Comparison of ENCODE assay signal across 21 cellular contexts in the genomic region with DNA sequence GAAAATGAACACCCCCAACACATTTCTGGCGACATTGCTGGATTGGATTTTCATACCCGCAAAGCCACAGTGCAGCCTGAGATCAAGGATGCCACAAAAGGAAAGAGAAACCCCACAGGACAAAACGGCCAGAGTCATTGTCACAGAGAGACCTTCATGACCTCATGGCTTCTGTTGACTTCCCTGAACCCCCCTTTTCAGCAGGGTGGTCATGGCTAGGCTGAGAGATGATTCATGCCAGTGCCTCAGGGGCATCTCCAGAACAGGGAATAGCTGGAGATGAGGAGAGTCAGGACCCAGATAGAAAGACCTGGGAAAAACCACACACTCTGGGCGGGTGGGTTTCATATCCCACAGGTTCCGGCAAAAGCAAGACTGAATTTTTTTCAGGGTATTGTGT.
DNase-seq lines count a peak whose midpoint lies in the region; ATAC-seq and TF ChIP-seq lines count a peak whose summit lies in the region.
"Had no signal": no experiment of that assay in that cellular context is flagged by ENCODE, and none has a peak within 500 bp of the region (broad histone marks: within the 10 kb centered on the region; RNA-seq: fewer than 3 reads in every experiment).

No MANE protein-coding gene starts in this region.

- no peak for ATAC-seq in HG02571 (IDR thresholded peaks at IDR 0.05; ENCODE audit: unreplicated experiment)
- ATAC-seq: A549 had no signal

- H2AFZ ChIP-seq in osteoblast (ENCODE audit: low read length) = no peak overlapping the region

- DNase-seq in RPMI7951 (ENCODE audit: low read depth) (peak; percentile 81), osteoblast (ENCODE audit: insufficient read length, low spot score, missing footprints) (peak; percentile 42), nucleus accumbens (lab: John Stamatoyannopoulos, UW) (no peak), NCI-H1694 (lab: John Stamatoyannopoulos, UW) (no peak)
- DNase-seq: 8988T; ACHN; AML-193; BE2C; CD4-positive, CD25-positive, alpha-beta regulatory T cell; CD8-positive, alpha-beta memory T cell; DMS 273 treated with DMSO at 0.1 percent for 48 hours; DMS79; EL; GDM1; GOT3; HFFc6 had no signal

- H3K36me3 ChIP-seq in BLaER1 treated with 17β-estradiol and CSF1 and Interleukin-3, amounts not matched to agents 10 nM and 100 nM = no peaks in the 10 kb centered on the region
- no peaks in the 10 kb centered on the region for H3K36me3 ChIP-seq in osteoblast (ENCODE audit: insufficient read depth, low read length)
- H3K36me3 ChIP-seq: BE2C, HAP-1 had no signal

- no peaks in the 10 kb centered on the region for H3K27me3 ChIP-seq in BLaER1 treated with 17β-estradiol and CSF1 and Interleukin-3, amounts not matched to agents 10 nM and 100 nM
- H3K27me3 ChIP-seq in osteoblast (ENCODE audit: insufficient read depth, low read length) = no peaks in the 10 kb centered on the region

- peak overlapping the region; percentile 8 to 90 (median 70); a peak in 19 of 22 replicates for H3K4me2 ChIP-seq in BLaER1 treated with 17β-estradiol and CSF1 and Interleukin-3, amounts not matched to agents 10 nM and 100 nM
- no peak overlapping the region for H3K4me2 ChIP-seq in osteoblast (ENCODE audit: insufficient read depth, low read length)
- H3K4me2 ChIP-seq: A549 had no signal

- no peak for TF ChIP-seq CTCF in osteoblast (IDR thresholded peaks at IDR 0.05; ENCODE audit: extremely low read depth, low read depth, low read length)

- H4K20me1 ChIP-seq in BLaER1 treated with 17β-estradiol and CSF1 and Interleukin-3, amounts not matched to agents 10 nM and 100 nM = no peaks in the 10 kb centered on the region; a peak in 1 of 22 replicates
- H4K20me1 ChIP-seq in osteoblast (ENCODE audit: insufficient read depth, low read length) = no peaks in the 10 kb centered on the region

- H3K4me1 ChIP-seq in BLaER1 treated with 17β-estradiol and CSF1 and Interleukin-3, amounts not matched to agents 10 nM and 100 nM = peaks cover 11 to 79% (median 52%) of the 10 kb centered on the region in 10 experiments; a peak in 18 of 20 replicates
- peaks cover 2% of the 10 kb centered on the region for H3K4me1 ChIP-seq in osteoblast (ENCODE audit: insufficient read depth, low read length)
- H3K4me1 ChIP-seq: BE2C, HAP-1 had no signal

- peak overlapping the region in 3 of 11 experiments; percentile 37 to 42 (median 42); a peak in 4 of 22 replicates for H3K27ac ChIP-seq in BLaER1 treated with 17β-estradiol and CSF1 and Interleukin-3, amounts not matched to agents 10 nM and 100 nM
- H3K27ac ChIP-seq in osteoblast (ENCODE audit: low read depth, low read length) = no peak overlapping the region
- H3K27ac ChIP-seq: A549, C4-2B had no signal

- H3K79me2 ChIP-seq in osteoblast (ENCODE audit: insufficient read depth, low read length) = no peaks in the 10 kb centered on the region

- H3K4me3 ChIP-seq in BLaER1 treated with 17β-estradiol and CSF1 and Interleukin-3, amounts not matched to agents 10 nM and 100 nM = no peak overlapping the region; a peak in 1 of 20 replicates
- H3K4me3 ChIP-seq in osteoblast (ENCODE audit: insufficient read depth, low read length) = no peak overlapping the region
- H3K4me3 ChIP-seq: A549, HAP-1 had no signal

- peak overlapping the region in 5 of 11 experiments; percentile 0 to 46 (median 17); a peak in 5 of 22 replicates for H3K9ac ChIP-seq in BLaER1 treated with 17β-estradiol and CSF1 and Interleukin-3, amounts not matched to agents 10 nM and 100 nM

- H3K9me3 ChIP-seq in BLaER1 treated with 17β-estradiol and CSF1 and Interleukin-3, amounts not matched to agents 10 nM and 100 nM (replicated peaks in 1 of 11) = peaks cover 7 to 22% (median 12%) of the 10 kb centered on the region in 11 experiments
- peaks cover 4% of the 10 kb centered on the region for H3K9me3 ChIP-seq in osteoblast (ENCODE audit: low read depth, low read length)
- H3K9me3 ChIP-seq: BE2C, HAP-1 had no signal

Comparison
In these comparisons a context has a peak if more than half of its experiments do, and no peak if none do; other contexts are left out.
1. DNase-seq: peak in RPMI7951 (single experiment) and osteoblast (single experiment); none in nucleus accumbens (0 of 56) and NCI-H1694 (single experiment).